1 cellular context compared by ENCODE assay signal in genomic region chr20:17872434-17872833, GRCh38.
TF ChIP-seq lines count a peak whose summit lies in the region.

No MANE protein-coding gene starts in this region.

TF ChIP-seq in IMR-90, 13 proteins besides CTCF, POLR2A, EP300 and RAD21 (continued from another document):
- TF ChIP-seq, protein P1, sequence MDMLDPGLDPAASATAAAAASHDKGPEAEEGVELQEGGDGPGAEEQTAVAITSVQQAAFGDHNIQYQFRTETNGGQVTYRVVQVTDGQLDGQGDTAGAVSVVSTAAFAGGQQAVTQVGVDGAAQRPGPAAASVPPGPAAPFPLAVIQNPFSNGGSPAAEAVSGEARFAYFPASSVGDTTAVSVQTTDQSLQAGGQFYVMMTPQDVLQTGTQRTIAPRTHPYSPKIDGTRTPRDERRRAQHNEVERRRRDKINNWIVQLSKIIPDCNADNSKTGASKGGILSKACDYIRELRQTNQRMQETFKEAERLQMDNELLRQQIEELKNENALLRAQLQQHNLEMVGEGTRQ (IDR thresholded peaks at IDR 0.05; ENCODE audit: low read depth, low read length) = no peak
